8 cellular contexts compared by ENCODE assay signal in the genomic region with DNA sequence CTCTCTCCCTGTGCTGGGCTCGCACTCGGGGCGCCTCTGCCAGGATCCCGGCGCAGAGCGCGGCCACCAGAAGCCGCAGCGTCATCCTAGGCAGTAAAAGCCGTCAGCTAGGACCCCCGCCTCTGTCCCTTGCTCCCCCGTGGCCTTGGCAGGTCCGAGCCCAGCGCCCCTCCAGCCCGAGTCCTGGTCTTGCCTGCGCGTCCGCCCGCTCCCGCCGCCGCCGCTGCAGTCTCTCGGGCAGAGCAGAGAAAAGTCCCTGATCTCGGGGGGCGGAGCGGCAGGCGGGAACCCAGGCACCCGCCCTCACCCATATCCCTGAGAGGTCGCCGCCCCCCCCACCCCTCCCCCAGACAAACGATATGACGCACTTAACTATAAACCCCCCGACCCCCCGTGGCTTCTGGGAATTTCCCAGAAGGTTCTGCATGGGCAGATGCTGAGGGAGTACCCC. TPM values are rescaled to one million over a fixed set of nuclear protein-coding genes. Genes with fewer than 3 reads are reported as not detected.
A peak's percentile ranks its signal among the peaks of the same experiment; 100 is the strongest.
DNase-seq lines count a peak whose midpoint lies in the region; ATAC-seq and TF ChIP-seq lines count a peak whose summit lies in the region.

A gene (minus strand): TSS at position 255 of the 451 bp plus-strand sequence. CDS start 170 bp downstream, at position 85.

- dilution Hi-C loops in mammary epithelial cell (cut with HindIII; ENCODE audit: low sequenced_read_pairs): loop anchor here (5.0 to 10.0 kb wide), 2 partner anchors 38 to 60 kb away; a partner anchor contains a TSS

- peak within 1 kb of the TSS; percentile 25 for H3K27ac Mint-ChIP-seq in stimulated activated naive B cell treated with anti-CD40 and anti-IgM and Interleukin-4, amounts not matched to agents 10 μg/mL and 1 μg/mL and 100 μg/mL, for 72 hours
- H3K27ac Mint-ChIP-seq in activated T-helper 1 cell treated with anti-CD3 and anti-CD28 coated beads, Interleukin-12 subunit alpha, Interleukin-12 subunit beta, Interleukin-2, Interleukin-4 antibody, amounts not matched to agents 30 ng/mL and 10 ng/mL and 1 ng/mL, durations not matched to agents 14 hours and 24 hours and 36 hours: no peak within 1 kb of the TSS

- peaks cover 8% of the 10 kb centered on the region; the same call in 1 of the 2 replicates for H3K27me3 ChIP-seq in HUES48 (ENCODE audit: control insufficient read depth, insufficient read depth, low read length)
- no peaks in the 10 kb centered on the region for H3K27me3 ChIP-seq in mammary epithelial cell (ENCODE audit: insufficient read depth, low read length)

- peak within 1 kb of the TSS; percentile 5 for H2AFZ ChIP-seq in mammary epithelial cell (ENCODE audit: low read depth, low read length)

- H3K27ac ChIP-seq in HUES48 (ENCODE audit: low read depth, low read length) (peak within 1 kb of the TSS; percentile 80), mammary epithelial cell (ENCODE audit: insufficient read depth, low read depth, low read length) (peak within 1 kb of the TSS; percentile 97)

- no peak for DNase-seq in mammary epithelial cell
- DNase-seq in stimulated activated naive B cell treated with anti-CD40 and anti-IgM and Interleukin-4, amounts not matched to agents 10 μg/mL and 1 μg/mL and 100 μg/mL, for 72 hours: no peak
- no peak for DNase-seq in HEK293T (ENCODE audit: extremely low spot score)
- no peak for DNase-seq in occipital lobe (lab: John Stamatoyannopoulos, UW)
- no peak for DNase-seq in SW 1271 (lab: John Stamatoyannopoulos, UW)
- DNase-seq in activated T-helper 1 cell treated with anti-CD3 and anti-CD28 coated beads, Interleukin-12 subunit alpha, Interleukin-12 subunit beta, Interleukin-2, Interleukin-4 antibody, amounts not matched to agents 30 ng/mL and 10 ng/mL and 1 ng/mL, durations not matched to agents 14 hours and 24 hours and 36 hours (ENCODE audit: low spot score): no peak

- H3K9ac ChIP-seq in HUES48 (ENCODE audit: low read depth, low read length): peak within 1 kb of the TSS; percentile 51
- H3K9ac ChIP-seq in mammary epithelial cell (ENCODE audit: insufficient read depth, low read length): peak within 1 kb of the TSS; percentile 84

- H3K4me1 ChIP-seq in HUES48 (ENCODE audit: control insufficient read depth, insufficient read depth, low read length): peaks cover 16% of the 10 kb centered on the region
- H3K4me1 ChIP-seq in mammary epithelial cell (ENCODE audit: insufficient read depth, low read length): peaks cover 78% of the 10 kb centered on the region

- peak within 1 kb of the TSS; percentile 88 for H3K4me2 ChIP-seq in mammary epithelial cell (ENCODE audit: insufficient read depth, low read depth, low read length)

- no TSS peak for BruUV-seq in mammary epithelial cell (replicated peaks; lab: Mats Ljungman, UMichigan)

- peak within 1 kb of the TSS; percentile 70 to 75 for H3K4me3 Mint-ChIP-seq in stimulated activated naive B cell treated with anti-CD40 and anti-IgM and Interleukin-4, amounts not matched to agents 10 μg/mL and 1 μg/mL and 100 μg/mL, for 72 hours
- H3K4me3 Mint-ChIP-seq in activated T-helper 1 cell treated with anti-CD3 and anti-CD28 coated beads, Interleukin-12 subunit alpha, Interleukin-12 subunit beta, Interleukin-2, Interleukin-4 antibody, amounts not matched to agents 30 ng/mL and 10 ng/mL and 1 ng/mL, durations not matched to agents 14 hours and 24 hours and 36 hours: no peak within 1 kb of the TSS

- in situ Hi-C loops in mammary epithelial cell (cut with MboI; ENCODE audit: low sequenced_read_pairs in 2 of 2): no loop called here

- CTCF ChIA-PET in mammary epithelial cell (lab: Charles Lee; ENCODE audit: low non-redundant PET) (no interaction called here), HEK293T (lab: Yijun Ruan, JAX) (interaction anchor here (0.6 kb wide), 1 partner anchor 163 kb away, joined by 3 read pairs; no protein-coding TSS in a partner anchor)

- POLR2A ChIA-PET in HEK293T (lab: Yijun Ruan, JAX): no interaction called here

- peak in 1 of 2 donors; percentile 0 for TF ChIP-seq CTCF in mammary epithelial cell (conservative IDR thresholded peaks at IDR 0.05 in 1 of 2, IDR thresholded peaks at IDR 0.05 in 1 of 2; ENCODE audit: extremely low read depth in 1 of 2, insufficient read depth in 1 of 2, low read depth in 1 of 2, low read length in 2 of 2)

- peaks cover 56% of the 10 kb centered on the region for H3K79me2 ChIP-seq in mammary epithelial cell (ENCODE audit: insufficient read depth, low read length)

- H3K27me3 Mint-ChIP-seq in stimulated activated naive B cell treated with anti-CD40 and anti-IgM and Interleukin-4, amounts not matched to agents 10 μg/mL and 1 μg/mL and 100 μg/mL, for 72 hours: peaks cover 31 to 38% of the 10 kb centered on the region in 2 donors
- H3K27me3 Mint-ChIP-seq in activated T-helper 1 cell treated with anti-CD3 and anti-CD28 coated beads, Interleukin-12 subunit alpha, Interleukin-12 subunit beta, Interleukin-2, Interleukin-4 antibody, amounts not matched to agents 30 ng/mL and 10 ng/mL and 1 ng/mL, durations not matched to agents 14 hours and 24 hours and 36 hours (ENCODE audit: insufficient read depth): peaks cover 14% of the 10 kb centered on the region

- peaks cover 10 to 11% of the 10 kb centered on the region in 2 donors for H3K4me1 Mint-ChIP-seq in stimulated activated naive B cell treated with anti-CD40 and anti-IgM and Interleukin-4, amounts not matched to agents 10 μg/mL and 1 μg/mL and 100 μg/mL, for 72 hours
- no peaks in the 10 kb centered on the region for H3K4me1 Mint-ChIP-seq in activated T-helper 1 cell treated with anti-CD3 and anti-CD28 coated beads, Interleukin-12 subunit alpha, Interleukin-12 subunit beta, Interleukin-2, Interleukin-4 antibody, amounts not matched to agents 30 ng/mL and 10 ng/mL and 1 ng/mL, durations not matched to agents 14 hours and 24 hours and 36 hours (ENCODE audit: low read depth)

- H3K36me3 ChIP-seq in HUES48 (ENCODE audit: control insufficient read depth, insufficient read depth, low read length): peaks cover 26% of the 10 kb centered on the region
- H3K36me3 ChIP-seq in mammary epithelial cell (ENCODE audit: insufficient read depth, low read length): peaks cover 24% of the 10 kb centered on the region

- intact Hi-C loops in mammary epithelial cell (cut with micrococcal nuclease): loop anchor here (1.0 to 2.0 kb wide), 2 partner anchors 14 to 61 kb away; a partner anchor contains a TSS
- intact Hi-C loops in activated T-helper 1 cell treated with anti-CD3 and anti-CD28 coated beads, Interleukin-12 subunit alpha, Interleukin-12 subunit beta, Interleukin-2, Interleukin-4 antibody, amounts not matched to agents 30 ng/mL and 10 ng/mL and 1 ng/mL, durations not matched to agents 14 hours and 24 hours and 36 hours (cut with micrococcal nuclease): no loop called here

- H3K9me3 Mint-ChIP-seq in stimulated activated naive B cell treated with anti-CD40 and anti-IgM and Interleukin-4, amounts not matched to agents 10 μg/mL and 1 μg/mL and 100 μg/mL, for 72 hours: no peaks in the 10 kb centered on the region
- no peaks in the 10 kb centered on the region for H3K9me3 Mint-ChIP-seq in activated T-helper 1 cell treated with anti-CD3 and anti-CD28 coated beads, Interleukin-12 subunit alpha, Interleukin-12 subunit beta, Interleukin-2, Interleukin-4 antibody, amounts not matched to agents 30 ng/mL and 10 ng/mL and 1 ng/mL, durations not matched to agents 14 hours and 24 hours and 36 hours

- peaks cover 11 to 30% of the 10 kb centered on the region in 2 donors for H3K36me3 Mint-ChIP-seq in stimulated activated naive B cell treated with anti-CD40 and anti-IgM and Interleukin-4, amounts not matched to agents 10 μg/mL and 1 μg/mL and 100 μg/mL, for 72 hours
- H3K36me3 Mint-ChIP-seq in activated T-helper 1 cell treated with anti-CD3 and anti-CD28 coated beads, Interleukin-12 subunit alpha, Interleukin-12 subunit beta, Interleukin-2, Interleukin-4 antibody, amounts not matched to agents 30 ng/mL and 10 ng/mL and 1 ng/mL, durations not matched to agents 14 hours and 24 hours and 36 hours (ENCODE audit: low read depth): peaks cover 11% of the 10 kb centered on the region

- 0% methylated on average over 4 of the region's 35 CpGs for WGBS in mammary epithelial cell (ENCODE audit: low coverage, missing lambda C conversion rate)

- H3K9me3 ChIP-seq in HUES48 (ENCODE audit: control insufficient read depth, insufficient read depth, low read length) (no peaks in the 10 kb centered on the region), mammary epithelial cell (replicated peaks; ENCODE audit: insufficient read depth, low read length) (no peaks in the 10 kb centered on the region), iPS-18c (ENCODE audit: control insufficient read depth, insufficient read depth, low read length) (peaks cover 2% of the 10 kb centered on the region)

- ATAC-seq in stimulated activated naive B cell treated with anti-CD40 and anti-IgM and Interleukin-4, amounts not matched to agents 10 μg/mL and 1 μg/mL and 100 μg/mL, for 72 hours (replicated peaks): peak; percentile 38 to 46

- H3K4me3 ChIP-seq in HUES48 (ENCODE audit: low read depth, low read length): peak within 1 kb of the TSS; percentile 62
- H3K4me3 ChIP-seq in mammary epithelial cell (replicated peaks in 1 of 3; ENCODE audit: insufficient read depth in 1 of 3, low read depth in 2 of 3, low read length in 3 of 3): peak within 1 kb of the TSS; percentile 59 to 79 (median 60)
- H3K4me3 ChIP-seq in iPS-18c (ENCODE audit: insufficient read depth, low read depth, low read length): peak within 1 kb of the TSS; percentile 64

- no peaks in the 10 kb centered on the region for H4K20me1 ChIP-seq in mammary epithelial cell (ENCODE audit: insufficient read depth, low read length)

TF ChIP-seq in HEK293T, 16 proteins besides CTCF, POLR2A, EP300 and RAD21 (continues in another document):
- TF ChIP-seq L3MBTL2 (conservative IDR thresholded peaks at IDR 0.05): no peak
- no peak for TF ChIP-seq LEF1 (IDR thresholded peaks at IDR 0.05; ENCODE audit: borderline replicate concordance)
- no peak for TF ChIP-seq FOXA1 (IDR thresholded peaks at IDR 0.05)
- TF ChIP-seq, protein P1, sequence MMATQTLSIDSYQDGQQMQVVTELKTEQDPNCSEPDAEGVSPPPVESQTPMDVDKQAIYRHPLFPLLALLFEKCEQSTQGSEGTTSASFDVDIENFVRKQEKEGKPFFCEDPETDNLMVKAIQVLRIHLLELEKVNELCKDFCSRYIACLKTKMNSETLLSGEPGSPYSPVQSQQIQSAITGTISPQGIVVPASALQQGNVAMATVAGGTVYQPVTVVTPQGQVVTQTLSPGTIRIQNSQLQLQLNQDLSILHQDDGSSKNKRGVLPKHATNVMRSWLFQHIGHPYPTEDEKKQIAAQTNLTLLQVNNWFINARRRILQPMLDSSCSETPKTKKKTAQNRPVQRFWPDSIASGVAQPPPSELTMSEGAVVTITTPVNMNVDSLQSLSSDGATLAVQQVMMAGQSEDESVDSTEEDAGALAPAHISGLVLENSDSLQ (IDR thresholded peaks at IDR 0.05): no peak
- no peak for TF ChIP-seq ELF4 (IDR thresholded peaks at IDR 0.05)
- no peak for TF ChIP-seq TARDBP (IDR thresholded peaks at IDR 0.05)
- TF ChIP-seq FOXK2 (IDR thresholded peaks at IDR 0.05): no peak

RNA-seq across cellular contexts. Expression of the gene that starts here (rescaled TPM):
- total RNA-seq in mammary epithelial cell (100 to 1,000 TPM; 130 to 425 TPM), occipital lobe (1.9 TPM)
- 106 TPM for polyA plus RNA-seq in mammary epithelial cell
- polyA minus RNA-seq in mammary epithelial cell: 239 TPM
- total RNA-seq in activated T-helper 1 cell treated with anti-CD3 and anti-CD28 coated beads, Interleukin-12 subunit alpha, Interleukin-12 subunit beta, Interleukin-2, Interleukin-4 antibody, amounts not matched to agents 30 ng/mL and 10 ng/mL and 1 ng/mL, durations not matched to agents 14 hours and 24 hours and 36 hours: 0.39 and 0.83 TPM in 2 replicates

Comparison
In these comparisons a context has a peak if more than half of its experiments do, and no peak if none do; other contexts are left out.
1. RNA of the gene that starts here (total RNA-seq): 130 to 425 TPM in mammary epithelial cell; 1.9 TPM in occipital lobe (single experiment) and 0.39 to 0.83 TPM in activated T-helper 1 cell treated with anti-CD3 and anti-CD28 coated beads, Interleukin-12 subunit alpha, Interleukin-12 subunit beta, Interleukin-2, Interleukin-4 antibody, amounts not matched to agents 30 ng/mL and 10 ng/mL and 1 ng/mL, durations not matched to agents 14 hours and 24 hours and 36 hours; every median in the first group is over 10 times any median in the second.
2. Peak in every context shown above with its lines, with median percentiles within 50 percentile points of each other: H3K4me3 ChIP-seq.